ENCODE assay signal across 1 cellular context in genomic region chr17:41527076-41528023, GRCh38.
A peak's percentile ranks its signal among the peaks of the same experiment; 100 is the strongest.
TF ChIP-seq lines count a peak whose summit lies in the region.

No MANE protein-coding gene starts in this region.

TF ChIP-seq in HEK293, 187 proteins besides CTCF, POLR2A, EP300 and RAD21 (continued from another document):
- TF ChIP-seq ZNF248 (tag by site-specific recombination; IDR thresholded peaks at IDR 0.05) (no peak), ZBTB49 (tag by site-specific recombination; IDR thresholded peaks at IDR 0.05; ENCODE audit: low read depth) (no peak), GLIS2 (tag by site-specific recombination; IDR thresholded peaks at IDR 0.05) (peak; percentile 71), ZNF639 (tag by site-specific recombination; IDR thresholded peaks at IDR 0.05) (no peak), ZNF114 (tag by site-specific recombination; IDR thresholded peaks at IDR 0.05) (no peak), ZNF561 (tag by site-specific recombination; IDR thresholded peaks at IDR 0.05; ENCODE audit: borderline replicate concordance) (peak; percentile 33; the same call in 1 of the 2 replicates), ZBTB48 (tag by site-specific recombination; IDR thresholded peaks at IDR 0.05) (peak; percentile 58; the same call in 1 of the 2 replicates), KLF16 (tag by site-specific recombination; IDR thresholded peaks at IDR 0.05) (peak; percentile 64; the same call in 1 of the 2 replicates), GFI1B (tag by site-specific recombination; IDR thresholded peaks at IDR 0.05) (no peak), SCRT2 (tag by site-specific recombination; IDR thresholded peaks at IDR 0.05) (peak; percentile 92), ZNF645 (tag by site-specific recombination; IDR thresholded peaks at IDR 0.05) (no peak), ZNF16 (tag by site-specific recombination; IDR thresholded peaks at IDR 0.05; ENCODE audit: low read depth) (no peak), ZNF302 (tag by site-specific recombination; IDR thresholded peaks at IDR 0.05; ENCODE audit: low read depth) (no peak)
- TF ChIP-seq, protein P1, sequence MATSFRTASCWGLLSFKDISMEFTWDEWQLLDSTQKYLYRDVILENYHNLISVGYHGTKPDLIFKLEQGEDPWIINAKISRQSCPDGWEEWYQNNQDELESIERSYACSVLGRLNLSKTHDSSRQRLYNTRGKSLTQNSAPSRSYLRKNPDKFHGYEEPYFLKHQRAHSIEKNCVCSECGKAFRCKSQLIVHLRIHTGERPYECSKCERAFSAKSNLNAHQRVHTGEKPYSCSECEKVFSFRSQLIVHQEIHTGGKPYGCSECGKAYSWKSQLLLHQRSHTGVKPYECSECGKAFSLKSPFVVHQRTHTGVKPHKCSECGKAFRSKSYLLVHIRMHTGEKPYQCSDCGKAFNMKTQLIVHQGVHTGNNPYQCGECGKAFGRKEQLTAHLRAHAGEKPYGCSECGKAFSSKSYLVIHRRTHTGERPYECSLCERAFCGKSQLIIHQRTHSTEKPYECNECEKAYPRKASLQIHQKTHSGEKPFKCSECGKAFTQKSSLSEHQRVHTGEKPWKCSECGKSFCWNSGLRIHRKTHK (tag by site-specific recombination; IDR thresholded peaks at IDR 0.05): no peak
